ENCODE assay signal across 23 cellular contexts in genomic region chr10:1411451-1411850, GRCh38.
"Had no signal": no experiment of that assay in that cellular context is flagged by ENCODE, and none has a peak within 500 bp of the region (broad histone marks: within the 10 kb centered on the region; RNA-seq: fewer than 3 reads in every experiment).

No MANE protein-coding gene starts in this region.

- H3K4me3 ChIP-seq: esophagus squamous epithelium, gastroesophageal sphincter, lung, psoas muscle, thoracic aorta, transverse colon had no signal

- H3K9me3 ChIP-seq: esophagus squamous epithelium, gastroesophageal sphincter, psoas muscle, thoracic aorta, transverse colon had no signal

- H3K36me3 ChIP-seq: esophagus squamous epithelium, gastroesophageal sphincter, thoracic aorta, transverse colon had no signal

- H3K4me1 Mint-ChIP-seq: immature natural killer cell; nephron; stimulated activated naive CD8-positive, alpha-beta T cell treated with anti-CD3 and anti-CD28 coated beads, Interleukin-15, amount 100 ng/mL, for 72 hours had no signal

- H3K9me3 Mint-ChIP-seq: effector memory CD8-positive, alpha-beta T cell; immature natural killer cell had no signal

- H3K27ac Mint-ChIP-seq: effector memory CD8-positive, alpha-beta T cell; immature natural killer cell; nephron; stimulated activated naive B cell treated with anti-CD40 and anti-IgM and Interleukin-4, amounts not matched to agents 10 μg/mL and 1 μg/mL and 100 μg/mL, for 72 hours; stimulated activated naive CD8-positive, alpha-beta T cell treated with anti-CD3 and anti-CD28 coated beads, Interleukin-15, amount 100 ng/mL, for 72 hours had no signal

- H3K36me3 Mint-ChIP-seq: immature natural killer cell; stimulated activated naive B cell treated with anti-CD40 and anti-IgM and Interleukin-4, amounts not matched to agents 10 μg/mL and 1 μg/mL and 100 μg/mL, for 72 hours had no signal

- DNase-seq: effector memory CD8-positive, alpha-beta T cell; esophagus squamous epithelium; foreskin fibroblast; glutamatergic neuron; immature natural killer cell; kidney; left cardiac atrium; left ventricle myocardium superior; mesenchymal stem cell; midbrain; naive B cell; psoas muscle; retina; stimulated activated CD4-positive, alpha-beta T cell treated with anti-CD3 and anti-CD28 coated beads, Interleukin-4, amount 100 ng/mL, for 4 hours; stimulated activated naive B cell treated with anti-CD40 and anti-IgM and Interleukin-4, amounts not matched to agents 10 μg/mL and 1 μg/mL and 100 μg/mL, for 72 hours; stimulated activated naive CD8-positive, alpha-beta T cell treated with anti-CD3 and anti-CD28 coated beads, Interleukin-15, amount 100 ng/mL, for 72 hours; substantia nigra; transverse colon had no signal

- H3K4me3 Mint-ChIP-seq: effector memory CD8-positive, alpha-beta T cell; immature natural killer cell; nephron; stimulated activated naive B cell treated with anti-CD40 and anti-IgM and Interleukin-4, amounts not matched to agents 10 μg/mL and 1 μg/mL and 100 μg/mL, for 72 hours; stimulated activated naive CD8-positive, alpha-beta T cell treated with anti-CD3 and anti-CD28 coated beads, Interleukin-15, amount 100 ng/mL, for 72 hours had no signal

- H3K27ac ChIP-seq: epithelial cell of prostate, esophagus squamous epithelium, gastroesophageal sphincter, psoas muscle, thoracic aorta, transverse colon had no signal

- H3K4me1 ChIP-seq: esophagus squamous epithelium, gastroesophageal sphincter, psoas muscle, transverse colon had no signal
